In genomic region chr7:74404741-74405140, GRCh38 we compare ENCODE assay signal across 19 cellular contexts. TPM values are rescaled to one million over a fixed set of nuclear protein-coding genes. Genes with fewer than 3 reads are reported as not detected.
DNase-seq lines count a peak whose midpoint lies in the region; ATAC-seq, FAIRE-seq and TF ChIP-seq lines count a peak whose summit lies in the region.
"Had no signal": no experiment of that assay in that cellular context is flagged by ENCODE, and none has a peak within 500 bp of the region (broad histone marks: within the 10 kb centered on the region; RNA-seq: fewer than 3 reads in every experiment).

No MANE protein-coding gene starts in this region.

- CTCF ChIA-PET in K562 (lab: Yijun Ruan, JAX; ENCODE audit: low intra/inter-chr PET ratio): no interaction called here

- H3K4me3 Mint-ChIP-seq in GM23338: no peak overlapping the region
- H3K4me3 Mint-ChIP-seq in activated T-cell treated with anti-CD3 and anti-CD28 coated beads, Interleukin-2, amount 50 U/mL, for 24 hours: no peak overlapping the region
- H3K4me3 Mint-ChIP-seq: CD14-positive monocyte; CD8-positive, alpha-beta memory T cell had no signal

- no peaks in the 10 kb centered on the region for H3K9me3 ChIP-seq in K562 (replicated peaks; ENCODE audit: control insufficient read depth, insufficient read depth, low read depth, low read length)
- H3K9me3 ChIP-seq: SK-N-SH had no signal

- peaks cover 16% of the 10 kb centered on the region for H3K27me3 Mint-ChIP-seq in GM23338 (ENCODE audit: insufficient read depth, low read depth, poor library complexity)
- no peaks in the 10 kb centered on the region for H3K27me3 Mint-ChIP-seq in activated T-cell treated with anti-CD3 and anti-CD28 coated beads, Interleukin-2, amount 50 U/mL, for 24 hours

- DNase-seq in GM23338 (ENCODE audit: low spot score) (no peak), NCI-H69 (lab: John Stamatoyannopoulos, UW) (peak; percentile 12), K562 (ENCODE audit: extremely low read depth in 1 of 4, low spot score in 3 of 4) (no peak), posterior vena cava (ENCODE audit: low spot score) (peak; percentile 58), GM19239 (ENCODE audit: insufficient read length, low spot score) (no peak)
- no peak for DNase-seq in activated naive CD4-positive, alpha-beta T cell treated with Interleukin-2 at 50 U/mL for 16 hours
- DNase-seq in activated T-cell treated with anti-CD3 and anti-CD28 coated beads, Interleukin-2, amount 50 U/mL, for 24 hours: no peak
- DNase-seq: CD8-positive, alpha-beta memory T cell; DMS79 treated with DMSO at 0.1 percent for 48 hours; GF-D8; NCI-H146; NCI-H2029 treated with DMSO at 0.1 percent for 48 hours; SW 1271 had no signal

- no peak overlapping the region for H3K27ac Mint-ChIP-seq in GM23338
- H3K27ac Mint-ChIP-seq in activated T-cell treated with anti-CD3 and anti-CD28 coated beads, Interleukin-2, amount 50 U/mL, for 24 hours: no peak overlapping the region
- H3K27ac Mint-ChIP-seq: CD14-positive monocyte; CD8-positive, alpha-beta memory T cell had no signal

- no peaks in the 10 kb centered on the region for H3K9me3 Mint-ChIP-seq in GM23338
- no peaks in the 10 kb centered on the region for H3K9me3 Mint-ChIP-seq in activated T-cell treated with anti-CD3 and anti-CD28 coated beads, Interleukin-2, amount 50 U/mL, for 24 hours
- H3K9me3 Mint-ChIP-seq: CD14-positive monocyte; CD8-positive, alpha-beta memory T cell had no signal

- no peaks in the 10 kb centered on the region for H3K9me1 ChIP-seq in K562 (ENCODE audit: control insufficient read depth, insufficient read depth, low read length)

- TF ChIP-seq CTCF in GM23338 (conservative IDR thresholded peaks at IDR 0.05; ENCODE audit: low read depth in 2 of 2) (no peak), K562 (IDR thresholded peaks at IDR 0.05 in 2 of 3, conservative IDR thresholded peaks at IDR 0.05 in 1 of 3; ENCODE audit: insufficient read depth in 2 of 3, low read depth in 1 of 3, low read length in 3 of 3) (no peak)

- 40% methylated on average over 15 of the region's 15 CpGs for WGBS in K562 (ENCODE audit: insufficient coverage, low coverage, missing lambda C conversion rate)

- H3K4me3 ChIP-seq in GM23338 (no peak overlapping the region), K562 (no peak overlapping the region)

- TF ChIP-seq RAD21 in K562 (CRISPR knock-in tag; conservative IDR thresholded peaks at IDR 0.05 in 1 of 2, IDR thresholded peaks at IDR 0.05 in 1 of 2): no peak

- no peak for TF ChIP-seq EP300 in K562 (IDR thresholded peaks at IDR 0.05; ENCODE audit: low read length)

- H3F3A ChIP-seq in GM23338 (replicated peaks; ENCODE audit: low read depth): peaks cover 6% of the 10 kb centered on the region; the same call in 1 of the 2 replicates

- in situ Hi-C loops in K562 (cut with MboI): loop anchor here (5.0 to 25.0 kb wide), 4 partner anchors 197 to 633 kb away; no protein-coding TSS in a partner anchor

- intact Hi-C loops in K562 (cut with micrococcal nuclease): loop anchor here (5.0 kb wide), 1 partner anchor 352 kb away; no protein-coding TSS in a partner anchor
- intact Hi-C loops in posterior vena cava (cut with DNase I): loop anchor here in 1 of 2 donors (5.0 kb wide), 1 partner anchor 537 kb away; no protein-coding TSS in a partner anchor

- H3K4me1 Mint-ChIP-seq in GM23338: peaks cover 12% of the 10 kb centered on the region; the same call in 1 of the 3 replicates
- H3K4me1 Mint-ChIP-seq in activated T-cell treated with anti-CD3 and anti-CD28 coated beads, Interleukin-2, amount 50 U/mL, for 24 hours (ENCODE audit: low read depth): no peaks in the 10 kb centered on the region

- no peaks in the 10 kb centered on the region for H3K36me3 ChIP-seq in GM23338 (ENCODE audit: insufficient read depth)
- H3K36me3 ChIP-seq in K562 (ENCODE audit: control insufficient read depth, insufficient read depth, low read length): no peaks in the 10 kb centered on the region

- H3K9ac ChIP-seq in K562 (ENCODE audit: insufficient read depth in 1 of 2, low read depth in 2 of 2, low read length in 2 of 2): peak overlapping the region in 1 of 2 experiments; percentile 49; a peak in 1 of 4 replicates
- H3K9ac ChIP-seq: SK-N-SH had no signal

- H2AFZ ChIP-seq in GM23338 (no peak overlapping the region), K562 (ENCODE audit: low read depth, low read length) (peak overlapping the region; percentile 66; the same call in 1 of the 2 replicates)

- no peaks in the 10 kb centered on the region; the same call in 1 of the 2 replicates for H4K20me1 ChIP-seq in GM23338 (replicated peaks; ENCODE audit: insufficient read depth)
- H4K20me1 ChIP-seq in K562 (replicated peaks; ENCODE audit: control insufficient read depth, insufficient read depth, low read length): no peaks in the 10 kb centered on the region; the same call in 1 of the 2 replicates

- POLR2A ChIA-PET in K562 (lab: Yijun Ruan, JAX): no interaction called here

- no peak overlapping the region for H3K27ac ChIP-seq in GM23338 (ENCODE audit: low read depth)
- no peak overlapping the region for H3K27ac ChIP-seq in K562 (ENCODE audit: extremely low read depth, low read depth, low read length)

- H3K4me2 ChIP-seq in GM23338 (peak overlapping the region; percentile 79; the same call in 1 of the 2 replicates), K562 (ENCODE audit: insufficient read depth, low read length) (no peak overlapping the region)
- H3K4me2 ChIP-seq: SK-N-SH had no signal

- peaks cover 22% of the 10 kb centered on the region for H3K36me3 Mint-ChIP-seq in GM23338 (ENCODE audit: low read depth)
- no peaks in the 10 kb centered on the region for H3K36me3 Mint-ChIP-seq in activated T-cell treated with anti-CD3 and anti-CD28 coated beads, Interleukin-2, amount 50 U/mL, for 24 hours (ENCODE audit: low read depth)
- H3K36me3 Mint-ChIP-seq: CD8-positive, alpha-beta memory T cell had no signal

- no peaks in the 10 kb centered on the region for H3K79me2 ChIP-seq in GM23338 (replicated peaks; ENCODE audit: insufficient read depth)
- H3K79me2 ChIP-seq in K562 (ENCODE audit: control insufficient read depth, insufficient read depth, low read length): no peaks in the 10 kb centered on the region

- TF ChIP-seq POLR2A in K562 (conservative IDR thresholded peaks at IDR 0.05): no peak

- no peak for FAIRE-seq in K562 (lab: Jason Lieb, UNC)
- no peak for FAIRE-seq in GM19239 (lab: Jason Lieb, UNC)
- FAIRE-seq: GM12892, H54, RCC 7860 had no signal

- H3K9me2 ChIP-seq in GM23338 (ENCODE audit: insufficient read depth): no peaks in the 10 kb centered on the region
- H3K9me2 ChIP-seq: SK-N-SH had no signal

- H3K27me3 ChIP-seq in GM23338 (ENCODE audit: insufficient read depth) (no peaks in the 10 kb centered on the region), K562 (ENCODE audit: control insufficient read depth in 2 of 2, insufficient read depth in 2 of 2, low read length in 2 of 2) (peaks cover 0 to 19% of the 10 kb centered on the region in 2 experiments; a peak in 2 of 5 replicates)

- H3K4me1 ChIP-seq in GM23338 (ENCODE audit: insufficient read depth) (no peaks in the 10 kb centered on the region), K562 (replicated peaks in 1 of 2; ENCODE audit: control insufficient read depth in 2 of 2, insufficient read depth in 2 of 2, low read length in 2 of 2) (peaks cover 8 to 30% of the 10 kb centered on the region in 2 experiments)

- no TSS peak for BruUV-seq in K562 (replicated peaks; lab: Mats Ljungman, UMichigan)

- no peak for ATAC-seq in GM23338
- no peak; the same call in 2 of the 3 replicates for ATAC-seq in K562
- no peak for ATAC-seq in GM18907 (IDR thresholded peaks at IDR 0.05; ENCODE audit: unreplicated experiment)

TF ChIP-seq in GM23338, 12 proteins besides CTCF, POLR2A, EP300 and RAD21 (continues in another document):
- TF ChIP-seq POLR2AphosphoS5 (IDR thresholded peaks at IDR 0.05; ENCODE audit: low read depth): no peak

TF ChIP-seq in K562, 482 proteins besides CTCF, POLR2A, EP300 and RAD21 (continues in another document):
- TF ChIP-seq GTF2A2 (tag; IDR thresholded peaks at IDR 0.05): no peak
- no peak for TF ChIP-seq CBX8 (IDR thresholded peaks at IDR 0.05; ENCODE audit: borderline replicate concordance, extremely low read depth, low read depth, low read length, poor library complexity, severe bottlenecking)

RNA-seq across cellular contexts. Expression of gene GTF2IRD1, which starts 49.0 kb away (rescaled TPM):
- total RNA-seq in GM23338 (2014; rRNA removed; shearing (Covaris generic)): 21.9 and 28.7 TPM in 2 replicates
- polyA plus RNA-seq in GM23338 (2016; fragmentation: Nextera tagmentation; extraction: Ambion mirVana) (37.1 and 40.9 TPM in 2 replicates), K562 (2011; rRNA removed) (12.8 and 17.6 TPM in 2 replicates), K562 (2014; fragmentation: Illumina TruSeq; extraction: Trizol) (23.8 and 24.5 TPM in 2 replicates), K562 (2014; fragmentation: Nextera tagmentation; extraction: Ambion mirVana) (1 to 10 TPM; 9.1 to 10.0 TPM), K562 (2014; rRNA removed) (17.0 and 20.8 TPM in 2 replicates)
- total RNA-seq in K562 (2011; cell fraction: chromatin; rRNA removed; ENCODE audit: low replicate concordance): 23.2 and 65.0 TPM in 2 replicates
- 30.5 and 35.3 TPM in 2 replicates for total RNA-seq in K562 (2011; cell fraction: nucleolus; rRNA removed)
- 22.2 and 23.5 TPM in 2 replicates for total RNA-seq in K562 (2011; cell fraction: nucleoplasm; rRNA removed)
- total RNA-seq in K562 (2014; rRNA removed) (9.2 and 12.4 TPM in 2 replicates), K562 (2014; rRNA removed; fragmentation: Illumina TruSeq; extraction: Trizol) (10.8 and 14.0 TPM in 2 replicates), K562 (2015; rRNA removed; fragmentation: Illumina TruSeq; extraction: Trizol) (13.4 and 15.1 TPM in 2 replicates), K562 (2021) (30.2 and 32.1 TPM in 2 replicates), posterior vena cava (10 to 100 TPM; 14.7 to 17.0 TPM)
- 9.3 and 13.0 TPM in 2 replicates for polyA plus RNA-seq in K562 (2011; cell fraction: cytosol; rRNA removed)
- polyA plus RNA-seq in K562 (2011; cell fraction: nucleus; rRNA removed): 15.6 and 24.1 TPM in 2 replicates
- 19.1 and 31.6 TPM in 2 replicates for polyA plus RNA-seq in K562 (2012)
- polyA minus RNA-seq in K562 (2011; rRNA and poly(A)+ RNA removed): 9.2 and 9.7 TPM in 2 replicates
- polyA minus RNA-seq in K562 (2011; cell fraction: cytosol; rRNA and poly(A)+ RNA removed): 21.2 and 21.5 TPM in 2 replicates
- 11.3 and 12.9 TPM in 2 replicates for polyA minus RNA-seq in K562 (2011; cell fraction: nucleus; rRNA and poly(A)+ RNA removed)
- polyA plus RNA-seq: CD14-positive monocyte; CD8-positive, alpha-beta memory T cell had no signal

Comparison
In these comparisons a context has a peak if more than half of its experiments do, and no peak if none do; other contexts are left out.
1. DNase-seq: peak in NCI-H69 (single experiment) and posterior vena cava (single experiment); none in GM23338 (single experiment), K562 (0 of 4), activated naive CD4-positive, alpha-beta T cell treated with Interleukin-2 at 50 U/mL for 16 hours (single experiment), activated T-cell treated with anti-CD3 and anti-CD28 coated beads, Interleukin-2, amount 50 U/mL, for 24 hours (single experiment) and GM19239 (single experiment).